Comparison of ENCODE assay signal across 8 cellular contexts in genomic region chr1:6727535-6727934, GRCh38. TPM values are rescaled to one million over a fixed set of nuclear protein-coding genes. Genes with fewer than 3 reads are reported as not detected.
DNase-seq lines count a peak whose midpoint lies in the region; ATAC-seq and TF ChIP-seq lines count a peak whose summit lies in the region.

No MANE protein-coding gene starts in this region.

- H3K4me3 ChIP-seq in HEK293 (ENCODE audit: low read depth, low read length), result no peak overlapping the region
- no peak overlapping the region for H3K4me3 ChIP-seq in OCI-LY7 (ENCODE audit: low read depth, low read length, poor library complexity, severe bottlenecking)
- no peak overlapping the region for H3K4me3 ChIP-seq in trophoblast cell (ENCODE audit: low read depth, low read length)

- H3K4me1 ChIP-seq in HEK293 (ENCODE audit: control insufficient read depth, insufficient read depth, low read length) (no peaks in the 10 kb centered on the region), OCI-LY7 (ENCODE audit: insufficient read depth, low read length, poor library complexity, severe bottlenecking) (no peaks in the 10 kb centered on the region), foreskin keratinocyte (peaks cover 9% of the 10 kb centered on the region), trophoblast cell (ENCODE audit: control insufficient read depth in 1 of 2, insufficient read depth in 2 of 2, low read length in 2 of 2) (peaks cover 8% of the 10 kb centered on the region in 2 experiments)

- H3K36me3 ChIP-seq in HEK293 (ENCODE audit: control insufficient read depth in 2 of 2, insufficient read depth in 1 of 2, low read length in 2 of 2), result no peaks in the 10 kb centered on the region
- H3K36me3 ChIP-seq in OCI-LY7 (ENCODE audit: insufficient read depth, low read length), result no peaks in the 10 kb centered on the region
- no peaks in the 10 kb centered on the region for H3K36me3 ChIP-seq in trophoblast cell (ENCODE audit: control insufficient read depth in 1 of 2, insufficient read depth in 2 of 2, low read length in 2 of 2)

- H3K4me2 ChIP-seq in OCI-LY7 (ENCODE audit: low read length), result no peak overlapping the region
- H3K4me2 ChIP-seq in trophoblast cell (ENCODE audit: low read length), result no peak overlapping the region

- H3K4ac ChIP-seq in trophoblast cell (ENCODE audit: low read depth, low read length), result no peak overlapping the region

- peaks cover 5% of the 10 kb centered on the region for H3K27me3 Mint-ChIP-seq in activated T-cell treated with anti-CD3 and anti-CD28 coated beads, Interleukin-2, amount 50 U/mL, for 4 hours (ENCODE audit: low read depth)

- H3K9me3 ChIP-seq in HEK293 (ENCODE audit: control insufficient read depth, insufficient read depth, low read depth, low read length) (no peaks in the 10 kb centered on the region), OCI-LY7 (ENCODE audit: low read length) (no peaks in the 10 kb centered on the region), trophoblast cell (ENCODE audit: insufficient read depth, low read depth, low read length) (no peaks in the 10 kb centered on the region)

- H3K27me3 ChIP-seq in foreskin keratinocyte (peaks cover 9% of the 10 kb centered on the region), trophoblast cell (ENCODE audit: insufficient read depth, low read length) (no peaks in the 10 kb centered on the region)

- H3K14ac ChIP-seq in trophoblast cell (ENCODE audit: low read length), result no peak overlapping the region

- H3K4me3 Mint-ChIP-seq in activated T-cell treated with anti-CD3 and anti-CD28 coated beads, Interleukin-2, amount 50 U/mL, for 4 hours, result no peak overlapping the region

- CTCF ChIA-PET in HEK293 (lab: Yijun Ruan, JAX) (interaction anchor here (0.5 to 1.2 kb wide), 9 partner anchors 9 to 921 kb away, joined by 3 to 8 read pairs (median 4); no protein-coding TSS in a partner anchor), OCI-LY7 (lab: Charles Lee; ENCODE audit: unreplicated experiment) (no interaction called here)

- no peak for ATAC-seq in activated T-cell treated with anti-CD3 and anti-CD28 coated beads, Interleukin-2, amount 50 U/mL, for 4 hours
- ATAC-seq in foreskin keratinocyte (peak; percentile 22), HG02884 (IDR thresholded peaks at IDR 0.05; ENCODE audit: unreplicated experiment) (no peak), HG03159 (IDR thresholded peaks at IDR 0.05; ENCODE audit: unreplicated experiment) (no peak)

- BruUV-seq in OCI-LY7 (replicated peaks; lab: Mats Ljungman, UMichigan), result no TSS peak

- H3K9me3 Mint-ChIP-seq in activated T-cell treated with anti-CD3 and anti-CD28 coated beads, Interleukin-2, amount 50 U/mL, for 4 hours, result no peaks in the 10 kb centered on the region

- no peak overlapping the region for H2BK5ac ChIP-seq in trophoblast cell (ENCODE audit: low read depth, low read length, poor library complexity)

- TF ChIP-seq CTCF in C4-2B (conservative IDR thresholded peaks at IDR 0.05), result peak; percentile 97
- TF ChIP-seq CTCF in HEK293 (tag by site-specific recombination; IDR thresholded peaks at IDR 0.05), result peak; percentile 48
- TF ChIP-seq CTCF in OCI-LY7 (conservative IDR thresholded peaks at IDR 0.05; ENCODE audit: low read length), result peak; percentile 98
- TF ChIP-seq CTCF in foreskin keratinocyte (conservative IDR thresholded peaks at IDR 0.05), result peak; percentile 87

- POLR2A ChIA-PET in HEK293 (lab: Yijun Ruan, JAX), result no interaction called here
- POLR2A ChIA-PET in OCI-LY7 (lab: Charles Lee), result no interaction called here

- H3K79me2 ChIP-seq in OCI-LY7 (ENCODE audit: insufficient read depth, low read depth, low read length) (no peaks in the 10 kb centered on the region), trophoblast cell (ENCODE audit: control insufficient read depth, insufficient read depth, low read length, poor library complexity) (no peaks in the 10 kb centered on the region)

- no peak overlapping the region for H4K12ac ChIP-seq in trophoblast cell (ENCODE audit: low read depth, low read length)

- H4K20me1 ChIP-seq in OCI-LY7 (ENCODE audit: insufficient read depth, low read length), result no peaks in the 10 kb centered on the region

- H3K18ac ChIP-seq in trophoblast cell (ENCODE audit: low read length), result no peak overlapping the region

- WGBS in trophoblast cell (ENCODE audit: extremely low coverage, insufficient coverage, insufficient read length), result no CpG with 5 or more reads among the region's 6 CpGs

- no peak overlapping the region for H2AK5ac ChIP-seq in trophoblast cell (ENCODE audit: low read length)

- no peak overlapping the region for H2BK120ac ChIP-seq in trophoblast cell (ENCODE audit: insufficient read depth, low read length, poor library complexity)

- no peak overlapping the region for H2AFZ ChIP-seq in OCI-LY7 (ENCODE audit: low read length)
- H2AFZ ChIP-seq in trophoblast cell (ENCODE audit: insufficient read depth, low read length, poor library complexity), result no peak overlapping the region

- no peak overlapping the region for H3K9ac ChIP-seq in trophoblast cell (ENCODE audit: low read length)

- DNase-seq in OCI-LY7 (ENCODE audit: low spot score) (peak; percentile 70), foreskin keratinocyte (no peak), trophoblast cell (peak; percentile 52 to 87)
- DNase-seq in activated T-cell treated with anti-CD3 and anti-CD28 coated beads, Interleukin-2, amount 50 U/mL, for 4 hours, result peak; percentile 50

- H4K8ac ChIP-seq in trophoblast cell (ENCODE audit: low read depth, low read length), result no peak overlapping the region

- no peak overlapping the region for H2BK12ac ChIP-seq in trophoblast cell (ENCODE audit: low read length)

- H3K27ac ChIP-seq in C4-2B (no peak overlapping the region), HEK293 (ENCODE audit: extremely low read depth, low read depth, low read length) (no peak overlapping the region), OCI-LY7 (ENCODE audit: low read depth, low read length, poor library complexity, severe bottlenecking) (no peak overlapping the region), foreskin keratinocyte (no peak overlapping the region), trophoblast cell (ENCODE audit: low read depth, low read length) (no peak overlapping the region)

- no peaks in the 10 kb centered on the region for H3K79me1 ChIP-seq in trophoblast cell (ENCODE audit: low read length)

- H3K23ac ChIP-seq in trophoblast cell (ENCODE audit: low read length), result no peak overlapping the region

- no peaks in the 10 kb centered on the region for H3K4me1 Mint-ChIP-seq in activated T-cell treated with anti-CD3 and anti-CD28 coated beads, Interleukin-2, amount 50 U/mL, for 4 hours (ENCODE audit: low read depth)

- H3K9me2 ChIP-seq in OCI-LY7 (ENCODE audit: insufficient read depth, low read length), result no peaks in the 10 kb centered on the region

- H3K36me3 Mint-ChIP-seq in activated T-cell treated with anti-CD3 and anti-CD28 coated beads, Interleukin-2, amount 50 U/mL, for 4 hours (ENCODE audit: insufficient read depth), result no peaks in the 10 kb centered on the region

- no peak overlapping the region for H4K91ac ChIP-seq in trophoblast cell (ENCODE audit: low read depth, low read length)

- intact Hi-C loops in OCI-LY7 (cut with micrococcal nuclease; ENCODE audit: unreplicated experiment), result loop anchor here (1.0 to 5.0 kb wide), 2 partner anchors 55 to 163 kb away; no protein-coding TSS in a partner anchor

TF ChIP-seq in HEK293, 187 proteins besides CTCF, POLR2A, EP300 and RAD21 (continues in another document):
- TF ChIP-seq, protein P1, sequence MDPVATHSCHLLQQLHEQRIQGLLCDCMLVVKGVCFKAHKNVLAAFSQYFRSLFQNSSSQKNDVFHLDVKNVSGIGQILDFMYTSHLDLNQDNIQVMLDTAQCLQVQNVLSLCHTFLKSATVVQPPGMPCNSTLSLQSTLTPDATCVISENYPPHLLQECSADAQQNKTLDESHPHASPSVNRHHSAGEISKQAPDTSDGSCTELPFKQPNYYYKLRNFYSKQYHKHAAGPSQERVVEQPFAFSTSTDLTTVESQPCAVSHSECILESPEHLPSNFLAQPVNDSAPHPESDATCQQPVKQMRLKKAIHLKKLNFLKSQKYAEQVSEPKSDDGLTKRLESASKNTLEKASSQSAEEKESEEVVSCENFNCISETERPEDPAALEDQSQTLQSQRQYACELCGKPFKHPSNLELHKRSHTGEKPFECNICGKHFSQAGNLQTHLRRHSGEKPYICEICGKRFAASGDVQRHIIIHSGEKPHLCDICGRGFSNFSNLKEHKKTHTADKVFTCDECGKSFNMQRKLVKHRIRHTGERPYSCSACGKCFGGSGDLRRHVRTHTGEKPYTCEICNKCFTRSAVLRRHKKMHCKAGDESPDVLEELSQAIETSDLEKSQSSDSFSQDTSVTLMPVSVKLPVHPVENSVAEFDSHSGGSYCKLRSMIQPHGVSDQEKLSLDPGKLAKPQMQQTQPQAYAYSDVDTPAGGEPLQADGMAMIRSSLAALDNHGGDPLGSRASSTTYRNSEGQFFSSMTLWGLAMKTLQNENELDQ (tag by site-specific recombination; IDR thresholded peaks at IDR 0.05; ENCODE audit: low read depth), result no peak
- TF ChIP-seq ZNF146 (tag by site-specific recombination; IDR thresholded peaks at IDR 0.05) (no peak), MZF1 (tag by site-specific recombination; IDR thresholded peaks at IDR 0.05; ENCODE audit: borderline replicate concordance) (no peak), ZNF26 (tag by site-specific recombination; IDR thresholded peaks at IDR 0.05) (no peak), ZNF404 (tag by site-specific recombination; IDR thresholded peaks at IDR 0.05) (no peak)

RNA-seq across cellular contexts. Expression of gene DNAJC11, which starts 25.9 kb away (rescaled TPM):
- total RNA-seq in OCI-LY7 (2014; rRNA removed; shearing (Covaris generic)), result 31.0 and 41.6 TPM in 2 replicates
- total RNA-seq in OCI-LY7 (2022), result 64.1 and 65.6 TPM in 2 replicates
- total RNA-seq in activated T-cell treated with anti-CD3 and anti-CD28 coated beads, Interleukin-2, amount 50 U/mL, for 4 hours, result 10 to 100 TPM; 84.7 to 99.7 (median 92.8) TPM
- total RNA-seq in foreskin keratinocyte, result 47.0 and 51.2 TPM in 2 replicates
- polyA plus RNA-seq in foreskin keratinocyte, result 34.6 and 37.2 TPM in 2 replicates
- polyA plus RNA-seq in trophoblast cell (2013), result 40.7 and 42.6 TPM in 2 replicates

RNA-seq across cellular contexts. Expression of gene CAMTA1, which starts 57.7 kb away (rescaled TPM):
- 40.2 and 43.9 TPM in 2 replicates for total RNA-seq in OCI-LY7 (2014; rRNA removed; shearing (Covaris generic))
- total RNA-seq in OCI-LY7 (2022) (73.3 and 80.8 TPM in 2 replicates), foreskin keratinocyte (51.2 and 55.7 TPM in 2 replicates)
- total RNA-seq in activated T-cell treated with anti-CD3 and anti-CD28 coated beads, Interleukin-2, amount 50 U/mL, for 4 hours, result 10 to 100 TPM; 47.5 to 50.3 (median 47.7) TPM
- polyA plus RNA-seq in foreskin keratinocyte, result 73.6 and 86.7 TPM in 2 replicates
- 185 and 191 TPM in 2 replicates for polyA plus RNA-seq in trophoblast cell (2013)

Comparison
In these comparisons a context has a peak if more than half of its experiments do, and no peak if none do; other contexts are left out.
1. CTCF ChIP-seq: peak in every context shown above with its lines; median percentile 98 in OCI-LY7; 97 in C4-2B; 87 in foreskin keratinocyte; 48 in HEK293.
2. DNase-seq: peak in OCI-LY7 (single experiment), activated T-cell treated with anti-CD3 and anti-CD28 coated beads, Interleukin-2, amount 50 U/mL, for 4 hours (single experiment) and trophoblast cell (2 of 2); none in foreskin keratinocyte (0 of 2).